In genomic region chr19:18389736-18390074, GRCh38 we compare ENCODE assay signal across 1 cellular context.
TF ChIP-seq lines count a peak whose summit lies in the region.

No MANE protein-coding gene starts in this region.

TF ChIP-seq in H1, 55 proteins besides CTCF, POLR2A, EP300 and RAD21:
- TF ChIP-seq KDM4A (IDR thresholded peaks at IDR 0.05; ENCODE audit: low read depth, low read length, severe bottlenecking): no peak
- no peak for TF ChIP-seq BRCA1 (IDR thresholded peaks at IDR 0.05; ENCODE audit: low read depth, low read length)
- peak; percentile 88; the same call in 1 of the 2 replicates for TF ChIP-seq KDM1A (IDR thresholded peaks at IDR 0.05; ENCODE audit: borderline replicate concordance, low read length)
- TF ChIP-seq CHD2 (IDR thresholded peaks at IDR 0.05; ENCODE audit: low read length): no peak
- TF ChIP-seq, protein P1, sequence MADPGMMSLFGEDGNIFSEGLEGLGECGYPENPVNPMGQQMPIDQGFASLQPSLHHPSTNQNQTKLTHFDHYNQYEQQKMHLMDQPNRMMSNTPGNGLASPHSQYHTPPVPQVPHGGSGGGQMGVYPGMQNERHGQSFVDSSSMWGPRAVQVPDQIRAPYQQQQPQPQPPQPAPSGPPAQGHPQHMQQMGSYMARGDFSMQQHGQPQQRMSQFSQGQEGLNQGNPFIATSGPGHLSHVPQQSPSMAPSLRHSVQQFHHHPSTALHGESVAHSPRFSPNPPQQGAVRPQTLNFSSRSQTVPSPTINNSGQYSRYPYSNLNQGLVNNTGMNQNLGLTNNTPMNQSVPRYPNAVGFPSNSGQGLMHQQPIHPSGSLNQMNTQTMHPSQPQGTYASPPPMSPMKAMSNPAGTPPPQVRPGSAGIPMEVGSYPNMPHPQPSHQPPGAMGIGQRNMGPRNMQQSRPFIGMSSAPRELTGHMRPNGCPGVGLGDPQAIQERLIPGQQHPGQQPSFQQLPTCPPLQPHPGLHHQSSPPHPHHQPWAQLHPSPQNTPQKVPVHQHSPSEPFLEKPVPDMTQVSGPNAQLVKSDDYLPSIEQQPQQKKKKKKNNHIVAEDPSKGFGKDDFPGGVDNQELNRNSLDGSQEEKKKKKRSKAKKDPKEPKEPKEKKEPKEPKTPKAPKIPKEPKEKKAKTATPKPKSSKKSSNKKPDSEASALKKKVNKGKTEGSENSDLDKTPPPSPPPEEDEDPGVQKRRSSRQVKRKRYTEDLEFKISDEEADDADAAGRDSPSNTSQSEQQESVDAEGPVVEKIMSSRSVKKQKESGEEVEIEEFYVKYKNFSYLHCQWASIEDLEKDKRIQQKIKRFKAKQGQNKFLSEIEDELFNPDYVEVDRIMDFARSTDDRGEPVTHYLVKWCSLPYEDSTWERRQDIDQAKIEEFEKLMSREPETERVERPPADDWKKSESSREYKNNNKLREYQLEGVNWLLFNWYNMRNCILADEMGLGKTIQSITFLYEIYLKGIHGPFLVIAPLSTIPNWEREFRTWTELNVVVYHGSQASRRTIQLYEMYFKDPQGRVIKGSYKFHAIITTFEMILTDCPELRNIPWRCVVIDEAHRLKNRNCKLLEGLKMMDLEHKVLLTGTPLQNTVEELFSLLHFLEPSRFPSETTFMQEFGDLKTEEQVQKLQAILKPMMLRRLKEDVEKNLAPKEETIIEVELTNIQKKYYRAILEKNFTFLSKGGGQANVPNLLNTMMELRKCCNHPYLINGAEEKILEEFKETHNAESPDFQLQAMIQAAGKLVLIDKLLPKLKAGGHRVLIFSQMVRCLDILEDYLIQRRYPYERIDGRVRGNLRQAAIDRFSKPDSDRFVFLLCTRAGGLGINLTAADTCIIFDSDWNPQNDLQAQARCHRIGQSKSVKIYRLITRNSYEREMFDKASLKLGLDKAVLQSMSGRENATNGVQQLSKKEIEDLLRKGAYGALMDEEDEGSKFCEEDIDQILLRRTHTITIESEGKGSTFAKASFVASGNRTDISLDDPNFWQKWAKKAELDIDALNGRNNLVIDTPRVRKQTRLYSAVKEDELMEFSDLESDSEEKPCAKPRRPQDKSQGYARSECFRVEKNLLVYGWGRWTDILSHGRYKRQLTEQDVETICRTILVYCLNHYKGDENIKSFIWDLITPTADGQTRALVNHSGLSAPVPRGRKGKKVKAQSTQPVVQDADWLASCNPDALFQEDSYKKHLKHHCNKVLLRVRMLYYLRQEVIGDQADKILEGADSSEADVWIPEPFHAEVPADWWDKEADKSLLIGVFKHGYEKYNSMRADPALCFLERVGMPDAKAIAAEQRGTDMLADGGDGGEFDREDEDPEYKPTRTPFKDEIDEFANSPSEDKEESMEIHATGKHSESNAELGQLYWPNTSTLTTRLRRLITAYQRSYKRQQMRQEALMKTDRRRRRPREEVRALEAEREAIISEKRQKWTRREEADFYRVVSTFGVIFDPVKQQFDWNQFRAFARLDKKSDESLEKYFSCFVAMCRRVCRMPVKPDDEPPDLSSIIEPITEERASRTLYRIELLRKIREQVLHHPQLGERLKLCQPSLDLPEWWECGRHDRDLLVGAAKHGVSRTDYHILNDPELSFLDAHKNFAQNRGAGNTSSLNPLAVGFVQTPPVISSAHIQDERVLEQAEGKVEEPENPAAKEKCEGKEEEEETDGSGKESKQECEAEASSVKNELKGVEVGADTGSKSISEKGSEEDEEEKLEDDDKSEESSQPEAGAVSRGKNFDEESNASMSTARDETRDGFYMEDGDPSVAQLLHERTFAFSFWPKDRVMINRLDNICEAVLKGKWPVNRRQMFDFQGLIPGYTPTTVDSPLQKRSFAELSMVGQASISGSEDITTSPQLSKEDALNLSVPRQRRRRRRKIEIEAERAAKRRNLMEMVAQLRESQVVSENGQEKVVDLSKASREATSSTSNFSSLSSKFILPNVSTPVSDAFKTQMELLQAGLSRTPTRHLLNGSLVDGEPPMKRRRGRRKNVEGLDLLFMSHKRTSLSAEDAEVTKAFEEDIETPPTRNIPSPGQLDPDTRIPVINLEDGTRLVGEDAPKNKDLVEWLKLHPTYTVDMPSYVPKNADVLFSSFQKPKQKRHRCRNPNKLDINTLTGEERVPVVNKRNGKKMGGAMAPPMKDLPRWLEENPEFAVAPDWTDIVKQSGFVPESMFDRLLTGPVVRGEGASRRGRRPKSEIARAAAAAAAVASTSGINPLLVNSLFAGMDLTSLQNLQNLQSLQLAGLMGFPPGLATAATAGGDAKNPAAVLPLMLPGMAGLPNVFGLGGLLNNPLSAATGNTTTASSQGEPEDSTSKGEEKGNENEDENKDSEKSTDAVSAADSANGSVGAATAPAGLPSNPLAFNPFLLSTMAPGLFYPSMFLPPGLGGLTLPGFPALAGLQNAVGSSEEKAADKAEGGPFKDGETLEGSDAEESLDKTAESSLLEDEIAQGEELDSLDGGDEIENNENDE (IDR thresholded peaks at IDR 0.05; ENCODE audit: insufficient replicate concordance, low read length): no peak
- TF ChIP-seq CEBPB (IDR thresholded peaks at IDR 0.05; ENCODE audit: low read depth, low read length): no peak
- no peak for TF ChIP-seq CREB1 (IDR thresholded peaks at IDR 0.05)
